In the genomic region with DNA sequence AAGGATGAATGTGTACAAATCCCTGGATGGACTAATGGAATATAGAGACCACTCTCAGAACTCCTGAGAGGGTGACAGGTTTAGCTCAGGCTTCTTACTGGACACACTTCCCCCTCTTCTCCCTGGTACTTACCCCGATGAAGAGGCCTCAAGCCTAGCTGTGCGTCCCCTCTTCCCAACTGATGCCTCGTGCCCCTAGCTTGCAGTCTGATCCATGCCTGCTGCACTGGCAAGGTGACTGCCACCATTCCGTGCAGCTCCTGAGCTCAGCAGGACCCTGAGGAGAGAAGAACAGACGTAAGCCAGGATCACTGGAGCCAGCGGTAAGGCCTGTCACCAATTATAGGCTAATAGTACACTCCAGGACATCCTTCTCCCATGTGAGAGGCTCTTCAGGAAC, we compare ENCODE assay signal across 20 cellular contexts. TPM values are rescaled to one million over a fixed set of nuclear protein-coding genes. Genes with fewer than 3 reads are reported as not detected.
DNase-seq lines count a peak whose midpoint lies in the region; ATAC-seq, FAIRE-seq and TF ChIP-seq lines count a peak whose summit lies in the region.
"Had no signal": no experiment of that assay in that cellular context is flagged by ENCODE, and none has a peak within 500 bp of the region (broad histone marks: within the 10 kb centered on the region; RNA-seq: fewer than 3 reads in every experiment).

No MANE protein-coding gene starts in this region.

- H3K4me2 ChIP-seq in BLaER1 treated with 17β-estradiol and CSF1 and Interleukin-3, amounts not matched to agents 10 nM and 100 nM: peak overlapping the region in 3 of 11 experiments; percentile 95 to 96 (median 95); a peak in 3 of 22 replicates
- peak overlapping the region; percentile 82 for H3K4me2 ChIP-seq in K562 (ENCODE audit: insufficient read depth, low read length)
- H3K4me2 ChIP-seq: KMS-11, PC-9 had no signal

- no peaks in the 10 kb centered on the region for H3K27me3 Mint-ChIP-seq in nephron (ENCODE audit: low read depth)
- H3K27me3 Mint-ChIP-seq in glutamatergic neuron (ENCODE audit: unreplicated experiment): peaks cover 9% of the 10 kb centered on the region
- H3K27me3 Mint-ChIP-seq in stimulated activated naive B cell treated with anti-CD40 and anti-IgM and Interleukin-4, amounts not matched to agents 10 μg/mL and 1 μg/mL and 100 μg/mL, for 72 hours: no peaks in the 10 kb centered on the region
- H3K27me3 Mint-ChIP-seq: CD4-positive, alpha-beta T cell had no signal

- peaks cover 46 to 62% (median 50%) of the 10 kb centered on the region in 11 experiments for H3K36me3 ChIP-seq in BLaER1 treated with 17β-estradiol and CSF1 and Interleukin-3, amounts not matched to agents 10 nM and 100 nM
- H3K36me3 ChIP-seq in K562 (ENCODE audit: control insufficient read depth, insufficient read depth, low read length): peaks cover 28% of the 10 kb centered on the region; the same call in 2 of the 3 replicates
- H3K36me3 ChIP-seq: SJSA1 had no signal

- peaks cover 0 to 83% (median 25%) of the 10 kb centered on the region in 11 experiments; a peak in 14 of 22 replicates for H4K20me1 ChIP-seq in BLaER1 treated with 17β-estradiol and CSF1 and Interleukin-3, amounts not matched to agents 10 nM and 100 nM
- no peaks in the 10 kb centered on the region for H4K20me1 ChIP-seq in K562 (replicated peaks; ENCODE audit: control insufficient read depth, insufficient read depth, low read length)

- TF ChIP-seq POLR2A in K562 (conservative IDR thresholded peaks at IDR 0.05): no peak

- TF ChIP-seq RAD21 in K562 (CRISPR knock-in tag; conservative IDR thresholded peaks at IDR 0.05 in 1 of 2, IDR thresholded peaks at IDR 0.05 in 1 of 2): no peak

- peaks cover 48 to 72% (median 53%) of the 10 kb centered on the region in 10 experiments for H3K4me1 ChIP-seq in BLaER1 treated with 17β-estradiol and CSF1 and Interleukin-3, amounts not matched to agents 10 nM and 100 nM
- H3K4me1 ChIP-seq in K562 (replicated peaks in 1 of 2; ENCODE audit: control insufficient read depth in 2 of 2, insufficient read depth in 2 of 2, low read length in 2 of 2): peaks cover 36 to 42% of the 10 kb centered on the region in 2 experiments

- H3K4me1 Mint-ChIP-seq in nephron (peaks cover 33% of the 10 kb centered on the region), glutamatergic neuron (ENCODE audit: low read depth, unreplicated experiment) (peaks cover 30% of the 10 kb centered on the region)
- peaks cover 25 to 50% of the 10 kb centered on the region in 2 donors for H3K4me1 Mint-ChIP-seq in stimulated activated naive B cell treated with anti-CD40 and anti-IgM and Interleukin-4, amounts not matched to agents 10 μg/mL and 1 μg/mL and 100 μg/mL, for 72 hours

- no peak for FAIRE-seq in K562 (lab: Jason Lieb, UNC)
- FAIRE-seq: GM18507 had no signal

- no peak overlapping the region for H2AFZ ChIP-seq in K562 (ENCODE audit: low read depth, low read length)
- H2AFZ ChIP-seq: PC-9 had no signal

- POLR2A ChIA-PET in K562 (lab: Yijun Ruan, JAX): interaction anchor here (1.2 to 1.3 kb wide), 2 partner anchors 8 to 209 kb away, joined by 3 read pairs; no protein-coding TSS in a partner anchor

- DNase-seq in GM10266 (ENCODE audit: extremely low spot score) (peak; percentile 8), K562 (ENCODE audit: extremely low read depth in 1 of 4, low spot score in 3 of 4) (no peak), glutamatergic neuron (no peak), DMS79 treated with DMSO at 0.1 percent for 48 hours (lab: John Stamatoyannopoulos, UW) (no peak)
- DNase-seq in stimulated activated naive B cell treated with anti-CD40 and anti-IgM and Interleukin-4, amounts not matched to agents 10 μg/mL and 1 μg/mL and 100 μg/mL, for 72 hours: no peak
- DNase-seq in activated CD4-positive, alpha-beta T cell treated with anti-CD3 and anti-CD28 coated beads, Interleukin-2, amount 50 U/mL, for 48 hours: no peak
- DNase-seq: ACHN; AML-193; CD4-positive, alpha-beta T cell; GOT3; NCI-H1048; NCI-H1436 treated with DMSO at 0.1 percent for 48 hours; NCI-H2029 treated with DMSO at 0.1 percent for 48 hours; NCI-H524; PC-9 had no signal

- peak overlapping the region in 1 of 11 experiments; percentile 90; a peak in 1 of 22 replicates for H3K27ac ChIP-seq in BLaER1 treated with 17β-estradiol and CSF1 and Interleukin-3, amounts not matched to agents 10 nM and 100 nM
- peak overlapping the region; percentile 74 for H3K27ac ChIP-seq in K562 (ENCODE audit: extremely low read depth, low read depth, low read length)
- H3K27ac ChIP-seq: KMS-11, PC-9, SJSA1 had no signal

- intact Hi-C loops in K562 (cut with micrococcal nuclease): no loop called here

- H3K9me3 Mint-ChIP-seq in nephron: no peaks in the 10 kb centered on the region
- H3K9me3 Mint-ChIP-seq in glutamatergic neuron (ENCODE audit: unreplicated experiment): peaks cover 9% of the 10 kb centered on the region
- H3K9me3 Mint-ChIP-seq in stimulated activated naive B cell treated with anti-CD40 and anti-IgM and Interleukin-4, amounts not matched to agents 10 μg/mL and 1 μg/mL and 100 μg/mL, for 72 hours: no peaks in the 10 kb centered on the region
- H3K9me3 Mint-ChIP-seq: CD4-positive, alpha-beta T cell had no signal

- in situ Hi-C loops in K562 (cut with MboI): no loop called here

- no peak for ATAC-seq in K562
- ATAC-seq in stimulated activated naive B cell treated with anti-CD40 and anti-IgM and Interleukin-4, amounts not matched to agents 10 μg/mL and 1 μg/mL and 100 μg/mL, for 72 hours (replicated peaks): no peak

- H3K36me3 Mint-ChIP-seq in nephron (ENCODE audit: low read depth) (peaks cover 23% of the 10 kb centered on the region), glutamatergic neuron (ENCODE audit: unreplicated experiment) (no peaks in the 10 kb centered on the region)
- H3K36me3 Mint-ChIP-seq in stimulated activated naive B cell treated with anti-CD40 and anti-IgM and Interleukin-4, amounts not matched to agents 10 μg/mL and 1 μg/mL and 100 μg/mL, for 72 hours: peaks cover 17 to 28% of the 10 kb centered on the region in 2 donors

- 68% methylated on average over 4 of the region's 6 CpGs for WGBS in K562 (ENCODE audit: insufficient coverage, low coverage, missing lambda C conversion rate)

- no peaks in the 10 kb centered on the region for H3K27me3 ChIP-seq in BLaER1 treated with 17β-estradiol and CSF1 and Interleukin-3, amounts not matched to agents 10 nM and 100 nM
- no peaks in the 10 kb centered on the region for H3K27me3 ChIP-seq in K562 (ENCODE audit: control insufficient read depth in 2 of 2, insufficient read depth in 2 of 2, low read length in 2 of 2)
- H3K27me3 ChIP-seq: SJSA1 had no signal

- TF ChIP-seq EP300 in K562 (IDR thresholded peaks at IDR 0.05; ENCODE audit: low read length): no peak

- H3K9me3 ChIP-seq in BLaER1 treated with 17β-estradiol and CSF1 and Interleukin-3, amounts not matched to agents 10 nM and 100 nM (replicated peaks in 1 of 11): no peaks in the 10 kb centered on the region
- H3K9me3 ChIP-seq in K562 (replicated peaks; ENCODE audit: control insufficient read depth, insufficient read depth, low read depth, low read length): no peaks in the 10 kb centered on the region
- H3K9me3 ChIP-seq: SJSA1 had no signal

- BruUV-seq in K562 (replicated peaks; lab: Mats Ljungman, UMichigan): no TSS peak

- H3K9ac ChIP-seq in BLaER1 treated with 17β-estradiol and CSF1 and Interleukin-3, amounts not matched to agents 10 nM and 100 nM: peak overlapping the region in 6 of 11 experiments; percentile 5 to 89 (median 20); a peak in 5 of 22 replicates
- peak overlapping the region; percentile 39 to 82; a peak in 3 of 4 replicates for H3K9ac ChIP-seq in K562 (ENCODE audit: insufficient read depth in 1 of 2, low read depth in 2 of 2, low read length in 2 of 2)
- H3K9ac ChIP-seq: KMS-11 had no signal

- H3K27ac Mint-ChIP-seq in nephron (no peak overlapping the region), glutamatergic neuron (ENCODE audit: unreplicated experiment) (no peak overlapping the region)
- no peak overlapping the region for H3K27ac Mint-ChIP-seq in stimulated activated naive B cell treated with anti-CD40 and anti-IgM and Interleukin-4, amounts not matched to agents 10 μg/mL and 1 μg/mL and 100 μg/mL, for 72 hours

- no peak overlapping the region for H3K4me3 ChIP-seq in BLaER1 treated with 17β-estradiol and CSF1 and Interleukin-3, amounts not matched to agents 10 nM and 100 nM
- H3K4me3 ChIP-seq in K562: no peak overlapping the region
- H3K4me3 ChIP-seq: PC-9, SJSA1 had no signal

- no peaks in the 10 kb centered on the region for H3K9me1 ChIP-seq in K562 (ENCODE audit: control insufficient read depth, insufficient read depth, low read length)

- peaks cover 32% of the 10 kb centered on the region for H3K79me2 ChIP-seq in K562 (ENCODE audit: control insufficient read depth, insufficient read depth, low read length)

- TF ChIP-seq CTCF in GM10266 (IDR thresholded peaks at IDR 0.05; ENCODE audit: control insufficient read depth, insufficient read depth, low read depth, missing control alignments) (no peak), K562 (IDR thresholded peaks at IDR 0.05 in 2 of 3, conservative IDR thresholded peaks at IDR 0.05 in 1 of 3; ENCODE audit: insufficient read depth in 2 of 3, low read depth in 1 of 3, low read length in 3 of 3) (no peak), nephron (IDR thresholded peaks at IDR 0.05; ENCODE audit: unreplicated experiment in 3 of 3) (no peak), glutamatergic neuron (IDR thresholded peaks at IDR 0.05; ENCODE audit: partially characterized antibody, unreplicated experiment) (no peak)

- H3K4me3 Mint-ChIP-seq in nephron (peak overlapping the region; percentile 55 to 90 (median 90)), glutamatergic neuron (ENCODE audit: unreplicated experiment) (no peak overlapping the region)
- H3K4me3 Mint-ChIP-seq in stimulated activated naive B cell treated with anti-CD40 and anti-IgM and Interleukin-4, amounts not matched to agents 10 μg/mL and 1 μg/mL and 100 μg/mL, for 72 hours: no peak overlapping the region
- H3K4me3 Mint-ChIP-seq: CD4-positive, alpha-beta T cell had no signal

- CTCF ChIA-PET in K562 (lab: Yijun Ruan, JAX; ENCODE audit: low intra/inter-chr PET ratio): no interaction called here

RNA-seq across cellular contexts. Expression of a gene that starts 5.5 kb away (rescaled TPM):
- 76.3 and 158 TPM in 2 replicates for total RNA-seq in K562 (2011; cell fraction: chromatin; rRNA removed; ENCODE audit: low replicate concordance)
- 104 and 106 TPM in 2 replicates for total RNA-seq in K562 (2011; cell fraction: nucleolus; rRNA removed)
- total RNA-seq in K562 (2011; cell fraction: nucleoplasm; rRNA removed): 71.8 and 73.3 TPM in 2 replicates
- 215 and 273 TPM in 2 replicates for total RNA-seq in K562 (2014; rRNA removed)
- 109 and 132 TPM in 2 replicates for total RNA-seq in K562 (2014; rRNA removed; fragmentation: Illumina TruSeq; extraction: Trizol)
- total RNA-seq in K562 (2015; rRNA removed; fragmentation: Illumina TruSeq; extraction: Trizol): 131 and 132 TPM in 2 replicates
- total RNA-seq in K562 (2021): 211 and 214 TPM in 2 replicates
- polyA plus RNA-seq in K562 (2011; rRNA removed): 196 and 209 TPM in 2 replicates
- 233 and 355 TPM in 2 replicates for polyA plus RNA-seq in K562 (2011; cell fraction: cytosol; rRNA removed)
- 280 and 299 TPM in 2 replicates for polyA plus RNA-seq in K562 (2011; cell fraction: nucleus; rRNA removed)
- 165 and 193 TPM in 2 replicates for polyA plus RNA-seq in K562 (2012)
- polyA plus RNA-seq in K562 (2014; fragmentation: Illumina TruSeq; extraction: Trizol): 174 and 184 TPM in 2 replicates
- 100 to 1,000 TPM; 110 to 125 TPM for polyA plus RNA-seq in K562 (2014; fragmentation: Nextera tagmentation; extraction: Ambion mirVana)
- polyA plus RNA-seq in K562 (2014; rRNA removed): 220 and 244 TPM in 2 replicates
- polyA minus RNA-seq in K562 (2011; rRNA and poly(A)+ RNA removed): 71.8 and 110 TPM in 2 replicates
- 42.0 and 53.1 TPM in 2 replicates for polyA minus RNA-seq in K562 (2011; cell fraction: cytosol; rRNA and poly(A)+ RNA removed)
- 30.8 and 50.8 TPM in 2 replicates for polyA minus RNA-seq in K562 (2011; cell fraction: nucleus; rRNA and poly(A)+ RNA removed)
- total RNA-seq in glutamatergic neuron (ENCODE audit: unreplicated experiment): 73.0 TPM

RNA-seq across cellular contexts. Expression of a gene that starts 7.2 kb away (rescaled TPM):
- 19.3 and 29.8 TPM in 2 replicates for total RNA-seq in K562 (2011; cell fraction: chromatin; rRNA removed; ENCODE audit: low replicate concordance)
- total RNA-seq in K562 (2011; cell fraction: nucleolus; rRNA removed): 17.8 and 19.2 TPM in 2 replicates
- 17.0 and 19.8 TPM in 2 replicates for total RNA-seq in K562 (2011; cell fraction: nucleoplasm; rRNA removed)
- 4.2 and 4.7 TPM in 2 replicates for total RNA-seq in K562 (2014; rRNA removed)
- 2.1 and 2.3 TPM in 2 replicates for total RNA-seq in K562 (2014; rRNA removed; fragmentation: Illumina TruSeq; extraction: Trizol)
- total RNA-seq in K562 (2015; rRNA removed; fragmentation: Illumina TruSeq; extraction: Trizol): 3.6 and 4.0 TPM in 2 replicates
- total RNA-seq in K562 (2021): 4.0 and 6.0 TPM in 2 replicates
- polyA plus RNA-seq in K562 (2011; rRNA removed): 8.0 and 10.2 TPM in 2 replicates
- polyA plus RNA-seq in K562 (2011; cell fraction: cytosol; rRNA removed): 11.7 and 14.1 TPM in 2 replicates
- polyA plus RNA-seq in K562 (2011; cell fraction: nucleus; rRNA removed): 45.1 and 49.8 TPM in 2 replicates
- polyA plus RNA-seq in K562 (2012): 5.1 and 8.0 TPM in 2 replicates
- polyA plus RNA-seq in K562 (2014; fragmentation: Illumina TruSeq; extraction: Trizol): 4.5 and 6.0 TPM in 2 replicates
- polyA plus RNA-seq in K562 (2014; fragmentation: Nextera tagmentation; extraction: Ambion mirVana): 1 to 10 TPM in 1 of 2 experiments, under 1 TPM in 1; 0.45 to 1.1 TPM
- 6.4 and 7.0 TPM in 2 replicates for polyA plus RNA-seq in K562 (2014; rRNA removed)
- polyA minus RNA-seq in K562 (2011; rRNA and poly(A)+ RNA removed): 4.9 and 5.3 TPM in 2 replicates
- polyA minus RNA-seq in K562 (2011; cell fraction: cytosol; rRNA and poly(A)+ RNA removed): 2.0 and 2.4 TPM in 2 replicates
- 8.8 and 14.0 TPM in 2 replicates for polyA minus RNA-seq in K562 (2011; cell fraction: nucleus; rRNA and poly(A)+ RNA removed)
- total RNA-seq in glutamatergic neuron (ENCODE audit: unreplicated experiment): 51.0 TPM

RNA-seq across cellular contexts. Expression of a gene that starts 12.1 kb away (rescaled TPM):
- 32.8 and 68.6 TPM in 2 replicates for total RNA-seq in K562 (2011; cell fraction: chromatin; rRNA removed; ENCODE audit: low replicate concordance)
- total RNA-seq in K562 (2011; cell fraction: nucleolus; rRNA removed): 47.4 and 50.4 TPM in 2 replicates
- total RNA-seq in K562 (2011; cell fraction: nucleoplasm; rRNA removed): 42.5 and 44.3 TPM in 2 replicates
- total RNA-seq in K562 (2014; rRNA removed) (11.3 and 11.5 TPM in 2 replicates), K562 (2014; rRNA removed; fragmentation: Illumina TruSeq; extraction: Trizol) (5.4 and 6.7 TPM in 2 replicates), K562 (2015; rRNA removed; fragmentation: Illumina TruSeq; extraction: Trizol) (5.7 TPM in 2 replicates), K562 (2021) (13.7 and 15.8 TPM in 2 replicates), glutamatergic neuron (ENCODE audit: unreplicated experiment) (19.0 TPM)
- polyA plus RNA-seq in K562 (2011; rRNA removed) (9.7 and 15.0 TPM in 2 replicates), K562 (2014; fragmentation: Illumina TruSeq; extraction: Trizol) (10.1 and 12.2 TPM in 2 replicates), K562 (2014; fragmentation: Nextera tagmentation; extraction: Ambion mirVana) (1 to 10 TPM; 5.6 to 5.9 TPM), K562 (2014; rRNA removed) (10.2 and 11.1 TPM in 2 replicates)
- 14.0 and 17.3 TPM in 2 replicates for polyA plus RNA-seq in K562 (2011; cell fraction: cytosol; rRNA removed)
- polyA plus RNA-seq in K562 (2011; cell fraction: nucleus; rRNA removed): 23.1 and 29.9 TPM in 2 replicates
- 8.0 and 12.3 TPM in 2 replicates for polyA plus RNA-seq in K562 (2012)
- 13.1 and 13.9 TPM in 2 replicates for polyA minus RNA-seq in K562 (2011; rRNA and poly(A)+ RNA removed)
- polyA minus RNA-seq in K562 (2011; cell fraction: cytosol; rRNA and poly(A)+ RNA removed): 10.6 and 15.7 TPM in 2 replicates
- 11.6 and 15.0 TPM in 2 replicates for polyA minus RNA-seq in K562 (2011; cell fraction: nucleus; rRNA and poly(A)+ RNA removed)

RNA-seq across cellular contexts. Expression of a gene that starts 28.7 kb away (rescaled TPM):
- total RNA-seq in K562 (2011; cell fraction: chromatin; rRNA removed; ENCODE audit: low replicate concordance): 129 and 224 TPM in 2 replicates
- total RNA-seq in K562 (2011; cell fraction: nucleolus; rRNA removed): 134 and 157 TPM in 2 replicates
- total RNA-seq in K562 (2011; cell fraction: nucleoplasm; rRNA removed): 133 and 142 TPM in 2 replicates
- 27.3 and 30.8 TPM in 2 replicates for total RNA-seq in K562 (2014; rRNA removed)
- total RNA-seq in K562 (2014; rRNA removed; fragmentation: Illumina TruSeq; extraction: Trizol): 26.4 and 28.3 TPM in 2 replicates
- total RNA-seq in K562 (2015; rRNA removed; fragmentation: Illumina TruSeq; extraction: Trizol): 30.0 and 31.0 TPM in 2 replicates
- total RNA-seq in K562 (2021): 38.4 and 41.2 TPM in 2 replicates
- 30.4 and 34.6 TPM in 2 replicates for polyA plus RNA-seq in K562 (2011; rRNA removed)
- 27.2 and 33.0 TPM in 2 replicates for polyA plus RNA-seq in K562 (2011; cell fraction: cytosol; rRNA removed)
- polyA plus RNA-seq in K562 (2011; cell fraction: nucleus; rRNA removed): 203 and 225 TPM in 2 replicates
- 40.8 and 55.4 TPM in 2 replicates for polyA plus RNA-seq in K562 (2012)
- 33.3 and 34.4 TPM in 2 replicates for polyA plus RNA-seq in K562 (2014; fragmentation: Illumina TruSeq; extraction: Trizol)
- polyA plus RNA-seq in K562 (2014; fragmentation: Nextera tagmentation; extraction: Ambion mirVana): 10 to 100 TPM in 1 of 2 experiments, 1 to 10 TPM in 1; 7.5 to 12.2 TPM
- polyA plus RNA-seq in K562 (2014; rRNA removed): 39.0 and 43.9 TPM in 2 replicates
- 17.1 and 23.9 TPM in 2 replicates for polyA minus RNA-seq in K562 (2011; rRNA and poly(A)+ RNA removed)
- 14.3 and 32.8 TPM in 2 replicates for polyA minus RNA-seq in K562 (2011; cell fraction: cytosol; rRNA and poly(A)+ RNA removed)
- 57.6 and 74.3 TPM in 2 replicates for polyA minus RNA-seq in K562 (2011; cell fraction: nucleus; rRNA and poly(A)+ RNA removed)
- total RNA-seq in glutamatergic neuron (ENCODE audit: unreplicated experiment): 49.0 TPM

RNA-seq across cellular contexts. Expression of a gene that starts 36.0 kb away (rescaled TPM):
- total RNA-seq in K562 (2011; cell fraction: chromatin; rRNA removed; ENCODE audit: low replicate concordance): 216 and 351 TPM in 2 replicates
- 188 and 217 TPM in 2 replicates for total RNA-seq in K562 (2011; cell fraction: nucleolus; rRNA removed)
- total RNA-seq in K562 (2011; cell fraction: nucleoplasm; rRNA removed): 152 and 172 TPM in 2 replicates
- total RNA-seq in K562 (2014; rRNA removed) (192 and 235 TPM in 2 replicates), K562 (2014; rRNA removed; fragmentation: Illumina TruSeq; extraction: Trizol) (199 and 201 TPM in 2 replicates), K562 (2015; rRNA removed; fragmentation: Illumina TruSeq; extraction: Trizol) (199 TPM in 2 replicates), K562 (2021) (232 and 256 TPM in 2 replicates), glutamatergic neuron (ENCODE audit: unreplicated experiment) (297 TPM)
- polyA plus RNA-seq in K562 (2011; rRNA removed) (221 and 257 TPM in 2 replicates), K562 (2014; fragmentation: Illumina TruSeq; extraction: Trizol) (209 and 259 TPM in 2 replicates), K562 (2014; fragmentation: Nextera tagmentation; extraction: Ambion mirVana) (10 to 100 TPM in 1 of 2 experiments, 1 to 10 TPM in 1; 7.1 to 15.6 TPM), K562 (2014; rRNA removed) (128 and 140 TPM in 2 replicates)
- polyA plus RNA-seq in K562 (2011; cell fraction: cytosol; rRNA removed): 155 and 189 TPM in 2 replicates
- polyA plus RNA-seq in K562 (2011; cell fraction: nucleus; rRNA removed): 183 and 202 TPM in 2 replicates
- polyA plus RNA-seq in K562 (2012): 167 and 233 TPM in 2 replicates
- polyA minus RNA-seq in K562 (2011; rRNA and poly(A)+ RNA removed): 359 and 459 TPM in 2 replicates
- polyA minus RNA-seq in K562 (2011; cell fraction: cytosol; rRNA and poly(A)+ RNA removed): 187 and 265 TPM in 2 replicates
- 78.8 and 118 TPM in 2 replicates for polyA minus RNA-seq in K562 (2011; cell fraction: nucleus; rRNA and poly(A)+ RNA removed)

Comparison
In these comparisons a context has a peak if more than half of its experiments do, and no peak if none do; other contexts are left out.
1. H3K4me3 Mint-ChIP-seq: peak in nephron (3 of 3); none in glutamatergic neuron (single experiment) and stimulated activated naive B cell treated with anti-CD40 and anti-IgM and Interleukin-4, amounts not matched to agents 10 μg/mL and 1 μg/mL and 100 μg/mL, for 72 hours (0 of 2).